In the genomic region with DNA sequence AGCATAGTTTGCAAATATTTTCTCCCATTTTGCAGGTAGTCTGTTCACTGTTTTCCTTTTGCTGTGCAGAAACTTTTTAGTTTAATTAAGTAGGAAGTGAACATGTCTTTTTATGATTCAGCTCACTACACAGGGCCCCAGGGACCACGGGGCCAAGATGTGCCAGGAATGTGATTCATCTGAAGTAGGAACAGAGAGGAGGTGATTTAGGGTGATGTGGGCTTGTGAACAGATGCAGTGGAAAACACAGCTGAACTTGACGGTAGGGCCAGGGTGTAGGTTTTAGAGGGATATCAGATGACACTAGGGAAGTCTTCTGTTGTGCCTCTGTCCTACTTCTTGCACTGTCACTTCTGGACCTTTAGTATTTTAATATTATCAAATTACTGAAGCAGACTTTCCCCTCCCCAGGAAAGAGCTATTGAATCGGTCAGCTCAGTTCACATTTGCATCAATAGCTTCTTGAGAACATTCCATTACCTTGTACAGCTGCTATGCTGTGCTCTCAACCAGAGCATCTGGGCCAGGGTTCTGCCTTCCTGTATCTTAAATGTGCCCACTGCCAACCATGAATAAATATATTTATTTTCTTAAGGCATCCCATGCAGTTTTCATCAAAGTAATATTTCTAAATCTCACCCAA, we compare ENCODE assay signal across 8 cellular contexts.
DNase-seq lines count a peak whose midpoint lies in the region; ATAC-seq, FAIRE-seq and TF ChIP-seq lines count a peak whose summit lies in the region.
"Had no signal": no experiment of that assay in that cellular context is flagged by ENCODE, and none has a peak within 500 bp of the region (broad histone marks: within the 10 kb centered on the region; RNA-seq: fewer than 3 reads in every experiment).

No MANE protein-coding gene starts in this region.

- H3F3A ChIP-seq in OCI-LY1 (ENCODE audit: insufficient read depth, low read length), result peaks cover 10% of the 10 kb centered on the region

- no peak for TF ChIP-seq POLR2A in endothelial cell of umbilical vein (IDR thresholded peaks at IDR 0.05; ENCODE audit: low read depth, low read length)
- no peak for TF ChIP-seq POLR2A in sigmoid colon (IDR thresholded peaks at IDR 0.05)

- no peak for TF ChIP-seq EP300 in sigmoid colon (IDR thresholded peaks at IDR 0.05)

- CTCF ChIA-PET in endothelial cell of umbilical vein (lab: Charles Lee), result interaction anchor here (0.6 to 2.2 kb wide), 15 partner anchors 14 to 211 kb away, joined by 3 to 19 read pairs (median 4); a partner anchor contains a TSS

- peak; percentile 78 for DNase-seq in EL
- peak; percentile 67 for DNase-seq in endothelial cell of umbilical vein (ENCODE audit: low read depth, low spot score)
- DNase-seq in sigmoid colon, result peak; percentile 75
- DNase-seq in OCI-M1 (lab: John Stamatoyannopoulos, UW), result no peak
- DNase-seq: kidney had no signal

- H3K4me3 ChIP-seq in OCI-LY1 (ENCODE audit: low read depth, low read length, poor library complexity, severe bottlenecking) (peak overlapping the region; percentile 44), endothelial cell of umbilical vein (replicated peaks in 1 of 3; ENCODE audit: insufficient read depth in 1 of 3, low read depth in 1 of 3, low read length in 3 of 3) (no peak overlapping the region), sigmoid colon (no peak overlapping the region)

- H3K4me2 ChIP-seq in OCI-LY1 (ENCODE audit: low read length) (peak overlapping the region; percentile 59), endothelial cell of umbilical vein (ENCODE audit: insufficient read depth, low read length) (peak overlapping the region; percentile 2)

- no peak overlapping the region for H2AFZ ChIP-seq in OCI-LY1 (ENCODE audit: low read length)
- no peak overlapping the region for H2AFZ ChIP-seq in endothelial cell of umbilical vein (ENCODE audit: low read depth, low read length)

- H3K9me2 ChIP-seq in OCI-LY1 (ENCODE audit: low read depth, low read length), result no peaks in the 10 kb centered on the region

- BruUV-seq in endothelial cell of umbilical vein (replicated peaks; lab: Mats Ljungman, UMichigan), result no TSS peak

- H4K20me1 ChIP-seq in OCI-LY1 (ENCODE audit: insufficient read depth, low read length) (no peaks in the 10 kb centered on the region), endothelial cell of umbilical vein (replicated peaks; ENCODE audit: control insufficient read depth, extremely low read depth, insufficient read depth, low read length) (no peaks in the 10 kb centered on the region)

- 50 to 79% methylated on average over 3 of the region's 3 CpGs for WGBS in sigmoid colon, 2 donors

- intact Hi-C loops in endothelial cell of umbilical vein (cut with micrococcal nuclease) (loop anchor here (2.0 kb wide), 1 partner anchor 66 kb away; no protein-coding TSS in a partner anchor), sigmoid colon (cut with DNase I) (no loop called here)

- H3K9ac ChIP-seq in OCI-LY1 (ENCODE audit: low read length), result peak overlapping the region; percentile 58
- no peak overlapping the region for H3K9ac ChIP-seq in endothelial cell of umbilical vein (replicated peaks; ENCODE audit: extremely low read depth, insufficient read depth, low read length)

- POLR2A ChIA-PET in endothelial cell of umbilical vein (lab: Charles Lee), result interaction anchor here (0.6 kb wide), 1 partner anchor 126 kb away, joined by 3 read pairs; no protein-coding TSS in a partner anchor

- H3K9me3 ChIP-seq in OCI-LY1 (ENCODE audit: low read length) (no peaks in the 10 kb centered on the region), endothelial cell of umbilical vein (replicated peaks; ENCODE audit: control insufficient read depth, insufficient read depth, low read length) (no peaks in the 10 kb centered on the region), sigmoid colon (no peaks in the 10 kb centered on the region)

- peaks cover 36% of the 10 kb centered on the region; the same call in 1 of the 2 replicates for H3K36me3 ChIP-seq in OCI-LY1 (ENCODE audit: insufficient read depth, low read length)
- H3K36me3 ChIP-seq in endothelial cell of umbilical vein (ENCODE audit: control insufficient read depth in 2 of 2, extremely low read depth in 1 of 2, insufficient read depth in 2 of 2, low read length in 2 of 2), result no peaks in the 10 kb centered on the region
- H3K36me3 ChIP-seq in sigmoid colon, result no peaks in the 10 kb centered on the region

- dilution Hi-C loops in endothelial cell of umbilical vein (cut with MboI; ENCODE audit: extremely low pct_ligation_motif_present, low sequenced_read_pairs), result no loop called here

- peaks cover 10% of the 10 kb centered on the region; the same call in 1 of the 2 replicates for H3K79me2 ChIP-seq in OCI-LY1 (ENCODE audit: insufficient read depth, low read length)
- peaks cover 3% of the 10 kb centered on the region for H3K79me2 ChIP-seq in endothelial cell of umbilical vein (ENCODE audit: control insufficient read depth, insufficient read depth, low read length)

- peaks cover 100% of the 10 kb centered on the region for H3K4me1 ChIP-seq in OCI-LY1 (ENCODE audit: insufficient read depth, low read length, severe bottlenecking)
- H3K4me1 ChIP-seq in endothelial cell of umbilical vein (ENCODE audit: control insufficient read depth, extremely low read depth, insufficient read depth, low read length), result peaks cover 47% of the 10 kb centered on the region
- H3K4me1 ChIP-seq in sigmoid colon, result peaks cover 0 to 12% (median 8%) of the 10 kb centered on the region in 4 donors

- peak; percentile 86 for FAIRE-seq in endothelial cell of umbilical vein (lab: Jason Lieb, UNC)

- TF ChIP-seq CTCF in OCI-LY1 (IDR thresholded peaks at IDR 0.05; ENCODE audit: low read length) (no peak), endothelial cell of umbilical vein (IDR thresholded peaks at IDR 0.05; ENCODE audit: extremely low read depth in 1 of 2, insufficient read depth in 1 of 2, low read depth in 1 of 2, low read length in 2 of 2) (no peak), sigmoid colon (IDR thresholded peaks at IDR 0.05) (no peak)

- H3K9me1 ChIP-seq in endothelial cell of umbilical vein (replicated peaks; ENCODE audit: control insufficient read depth, extremely low read depth, insufficient read depth, low read length), result no peaks in the 10 kb centered on the region

- H3K27me3 ChIP-seq in OCI-LY1 (ENCODE audit: insufficient read depth, low read length) (no peaks in the 10 kb centered on the region), endothelial cell of umbilical vein (ENCODE audit: control insufficient read depth in 2 of 2, insufficient read depth in 2 of 2, low read length in 2 of 2) (no peaks in the 10 kb centered on the region), sigmoid colon (no peaks in the 10 kb centered on the region)

- H3K27ac ChIP-seq in OCI-LY1 (ENCODE audit: low read depth, low read length, poor library complexity, severe bottlenecking) (peak overlapping the region; percentile 91), endothelial cell of umbilical vein (ENCODE audit: insufficient read depth, low read depth, low read length) (peak overlapping the region; percentile 23), sigmoid colon (no peak overlapping the region)

- ATAC-seq in HG02870 (IDR thresholded peaks at IDR 0.05; ENCODE audit: unreplicated experiment) (no peak), GM19324 (IDR thresholded peaks at IDR 0.05; ENCODE audit: low FRiP score, unreplicated experiment) (no peak)

TF ChIP-seq in endothelial cell of umbilical vein, 7 proteins besides CTCF, POLR2A, EP300 and RAD21:
- TF ChIP-seq MYC (IDR thresholded peaks at IDR 0.05; ENCODE audit: low read depth, low read length) (no peak), EZH2 (IDR thresholded peaks at IDR 0.05; ENCODE audit: borderline replicate concordance, low read depth, low read length, severe bottlenecking) (no peak), POLR2AphosphoS5 (IDR thresholded peaks at IDR 0.05; ENCODE audit: insufficient read depth, low read depth, low read length) (peak; percentile 15), FOS (IDR thresholded peaks at IDR 0.05; ENCODE audit: borderline replicate concordance, insufficient read depth, low read length) (peak; percentile 82), GATA2 (IDR thresholded peaks at IDR 0.05; ENCODE audit: insufficient read depth, insufficient read length, low read depth, low read length) (peak; percentile 39), JUN (IDR thresholded peaks at IDR 0.05; ENCODE audit: borderline replicate concordance, insufficient read depth, insufficient read length, low read depth) (peak; percentile 33)
- TF ChIP-seq, protein P1, sequence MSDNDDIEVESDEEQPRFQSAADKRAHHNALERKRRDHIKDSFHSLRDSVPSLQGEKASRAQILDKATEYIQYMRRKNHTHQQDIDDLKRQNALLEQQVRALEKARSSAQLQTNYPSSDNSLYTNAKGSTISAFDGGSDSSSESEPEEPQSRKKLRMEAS (IDR thresholded peaks at IDR 0.05; ENCODE audit: insufficient read depth, insufficient read length), result no peak

Comparison
In these comparisons a context has a peak if more than half of its experiments do, and no peak if none do; other contexts are left out.
1. H3K27ac ChIP-seq: peak in OCI-LY1 (single experiment) and endothelial cell of umbilical vein (single experiment); none in sigmoid colon (0 of 4).